In the genomic region with DNA sequence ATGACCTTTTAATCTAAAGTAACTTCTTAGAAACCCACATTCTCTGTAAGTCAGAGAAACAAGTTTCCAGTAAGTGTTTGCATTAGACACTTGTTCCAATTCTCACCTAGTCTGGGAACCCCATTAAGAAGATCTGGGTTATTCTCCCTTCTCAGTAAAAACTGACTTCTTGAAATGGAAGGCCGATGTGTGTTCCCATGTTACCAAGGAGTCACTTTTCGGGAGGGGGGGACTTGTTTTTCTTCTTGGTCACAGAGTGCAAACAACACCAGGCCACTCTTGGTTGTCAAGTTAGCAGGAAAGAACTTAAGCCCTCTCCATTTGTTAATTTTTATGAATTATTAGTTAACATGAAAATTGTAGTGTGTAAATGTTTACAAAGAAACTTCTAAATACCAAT, we compare ENCODE assay signal across 28 cellular contexts.
"Had no signal": no experiment of that assay in that cellular context is flagged by ENCODE, and none has a peak within 500 bp of the region (broad histone marks: within the 10 kb centered on the region; RNA-seq: fewer than 3 reads in every experiment).

No MANE protein-coding gene starts in this region.

- H3K27ac ChIP-seq: foreskin keratinocyte, testis, vagina had no signal

- H3K4me1 ChIP-seq: foreskin keratinocyte had no signal

- H3K4me3 Mint-ChIP-seq: activated CD4-positive, alpha-beta memory T cell treated with anti-CD3 and anti-CD28 coated beads for 36 hours; activated CD4-positive, alpha-beta T cell treated with anti-CD3 and anti-CD28 coated beads, Interleukin-2, amount 10 ng/mL, durations not matched to agents 24 days and 14 days; activated naive CD4-positive, alpha-beta T cell treated with anti-CD3 and anti-CD28 coated beads for 36 hours; activated naive CD8-positive, alpha-beta T cell treated with anti-CD3 and anti-CD28 coated beads, Interleukin-2, amount 10 ng/mL, durations not matched to agents 7 days and 5 days; activated T-helper 1 cell treated with anti-CD3 and anti-CD28 coated beads, Interleukin-12 subunit alpha, Interleukin-12 subunit beta, Interleukin-2, Interleukin-4 antibody, amounts not matched to agents 30 ng/mL and 10 ng/mL and 1 ng/mL, durations not matched to agents 14 hours and 24 hours and 36 hours; dendritic cell treated with granulocyte-macrophage colony-stimulating factor and Interleukin-4, amounts not matched to agents 40 ng/mL and 50 ng/mL, for 4 days; endodermal cell; neural crest cell; T-helper 17 cell had no signal

- H3K36me3 Mint-ChIP-seq: activated CD4-positive, alpha-beta memory T cell treated with anti-CD3 and anti-CD28 coated beads for 36 hours; type B pancreatic cell had no signal

- DNase-seq: activated CD4-positive, alpha-beta memory T cell treated with anti-CD3 and anti-CD28 coated beads for 36 hours; activated CD4-positive, alpha-beta T cell treated with anti-CD3 and anti-CD28 coated beads, Interleukin-2, amount 10 ng/mL, durations not matched to agents 24 days and 14 days; activated CD4-positive, CD25-positive, alpha-beta regulatory T cell treated with anti-CD3 and anti-CD28 coated beads, Interleukin-2, amount 50 U/mL, for 72 hours; activated CD8-positive, alpha-beta memory T cell treated with anti-CD3 and anti-CD28 coated beads, Interleukin-2, amount 50 U/mL, for 4 hours; activated effector memory CD4-positive, alpha-beta T cell treated with anti-CD3 and anti-CD28 coated beads, Interleukin-2, amount 50 U/mL, for 16 hours; activated naive CD4-positive, alpha-beta T cell treated with anti-CD3 and anti-CD28 coated beads for 36 hours; activated naive CD8-positive, alpha-beta T cell treated with anti-CD3 and anti-CD28 coated beads, Interleukin-2, amount 10 ng/mL, durations not matched to agents 7 days and 5 days; activated T-cell treated with anti-CD3 and anti-CD28 coated beads, Interleukin-2, amount 50 U/mL, for 1 hour; amniotic stem cell; central memory CD4-positive, alpha-beta T cell; endodermal cell; foreskin keratinocyte; heart right ventricle; left ventricle myocardium superior; mucosa of descending colon; nucleus accumbens; right cardiac atrium; stimulated activated CD4-positive, alpha-beta T cell treated with anti-CD3 and anti-CD28 coated beads, Interleukin-2, amount 100 ng/mL, for 48 hours; stimulated activated naive CD4-positive, alpha-beta T cell treated with Interleukin-2 at 50 U/mL for 16 hours; T-helper 17 cell; testis had no signal

- H3K9me3 Mint-ChIP-seq: activated CD4-positive, alpha-beta memory T cell treated with anti-CD3 and anti-CD28 coated beads for 36 hours; activated CD4-positive, alpha-beta T cell treated with anti-CD3 and anti-CD28 coated beads, Interleukin-2, amount 10 ng/mL, durations not matched to agents 24 days and 14 days; activated naive CD4-positive, alpha-beta T cell treated with anti-CD3 and anti-CD28 coated beads for 36 hours; activated naive CD8-positive, alpha-beta T cell treated with anti-CD3 and anti-CD28 coated beads, Interleukin-2, amount 10 ng/mL, durations not matched to agents 7 days and 5 days; activated T-helper 1 cell treated with anti-CD3 and anti-CD28 coated beads, Interleukin-12 subunit alpha, Interleukin-12 subunit beta, Interleukin-2, Interleukin-4 antibody, amounts not matched to agents 30 ng/mL and 10 ng/mL and 1 ng/mL, durations not matched to agents 14 hours and 24 hours and 36 hours; dendritic cell treated with granulocyte-macrophage colony-stimulating factor and Interleukin-4, amounts not matched to agents 40 ng/mL and 50 ng/mL, for 4 days; endodermal cell; type B pancreatic cell had no signal

- H3K27me3 Mint-ChIP-seq: activated CD4-positive, alpha-beta memory T cell treated with anti-CD3 and anti-CD28 coated beads for 36 hours; activated CD4-positive, alpha-beta T cell treated with anti-CD3 and anti-CD28 coated beads, Interleukin-2, amount 10 ng/mL, durations not matched to agents 24 days and 14 days; activated naive CD8-positive, alpha-beta T cell treated with anti-CD3 and anti-CD28 coated beads, Interleukin-2, amount 10 ng/mL, durations not matched to agents 7 days and 5 days; dendritic cell treated with granulocyte-macrophage colony-stimulating factor and Interleukin-4, amounts not matched to agents 40 ng/mL and 50 ng/mL, for 4 days; T-helper 17 cell; type B pancreatic cell had no signal

- ATAC-seq: foreskin keratinocyte, heart right ventricle, left ventricle myocardium superior, mucosa of descending colon, right cardiac atrium, SK-N-SH treated with all-trans-retinoic acid at 6 μM for 48 hours, T-helper 17 cell had no signal

- H3K4me3 ChIP-seq: esophagus muscularis mucosa, heart right ventricle, mucosa of descending colon, testis, vagina had no signal

- H3K27ac Mint-ChIP-seq: activated CD4-positive, alpha-beta memory T cell treated with anti-CD3 and anti-CD28 coated beads for 36 hours; activated CD4-positive, alpha-beta T cell treated with anti-CD3 and anti-CD28 coated beads, Interleukin-2, amount 10 ng/mL, durations not matched to agents 24 days and 14 days; activated naive CD4-positive, alpha-beta T cell treated with anti-CD3 and anti-CD28 coated beads for 36 hours; activated naive CD8-positive, alpha-beta T cell treated with anti-CD3 and anti-CD28 coated beads, Interleukin-2, amount 10 ng/mL, durations not matched to agents 7 days and 5 days; activated T-helper 1 cell treated with anti-CD3 and anti-CD28 coated beads, Interleukin-12 subunit alpha, Interleukin-12 subunit beta, Interleukin-2, Interleukin-4 antibody, amounts not matched to agents 30 ng/mL and 10 ng/mL and 1 ng/mL, durations not matched to agents 14 hours and 24 hours and 36 hours; dendritic cell treated with granulocyte-macrophage colony-stimulating factor and Interleukin-4, amounts not matched to agents 40 ng/mL and 50 ng/mL, for 4 days; endodermal cell; T-helper 17 cell had no signal

- H3K9me3 ChIP-seq: esophagus muscularis mucosa, heart right ventricle, mucosa of descending colon, testis, vagina had no signal

- H3K36me3 ChIP-seq: esophagus muscularis mucosa, heart right ventricle, vagina had no signal

- H3K27me3 ChIP-seq: esophagus muscularis mucosa, foreskin keratinocyte, heart right ventricle, testis, vagina had no signal

- H3K4me1 Mint-ChIP-seq: neural crest cell had no signal
